23 cellular contexts compared by ENCODE assay signal in the genomic region with DNA sequence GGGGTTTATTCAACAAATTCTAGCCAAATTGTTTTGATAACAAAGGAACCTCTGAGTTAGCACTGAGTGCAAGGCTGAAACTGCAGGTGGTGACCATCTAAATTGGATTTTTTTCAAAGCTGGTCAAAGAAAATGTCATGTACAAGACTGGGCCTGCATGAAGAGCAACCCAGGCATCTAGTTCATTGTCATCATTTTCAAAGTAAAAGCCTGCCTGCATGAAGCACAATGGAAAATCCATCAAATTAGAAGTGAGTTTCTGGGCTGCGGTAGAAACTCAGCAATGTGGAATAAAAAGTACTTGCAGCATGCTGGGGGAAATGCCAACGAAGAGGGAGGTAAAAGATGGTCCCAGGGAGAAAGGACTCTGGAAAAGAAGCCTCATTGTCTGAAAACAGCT.
DNase-seq lines count a peak whose midpoint lies in the region; ATAC-seq, FAIRE-seq and TF ChIP-seq lines count a peak whose summit lies in the region.
"Had no signal": no experiment of that assay in that cellular context is flagged by ENCODE, and none has a peak within 500 bp of the region (broad histone marks: within the 10 kb centered on the region; RNA-seq: fewer than 3 reads in every experiment).

No MANE protein-coding gene starts in this region.

- H3K4me3 ChIP-seq in breast epithelium, result no peak overlapping the region
- no peak overlapping the region for H3K4me3 ChIP-seq in K562
- H3K4me3 ChIP-seq in gastroesophageal sphincter, result no peak overlapping the region
- H3K4me3 ChIP-seq in uterus, result no peak overlapping the region
- no peak overlapping the region for H3K4me3 ChIP-seq in upper lobe of right lung
- H3K4me3 ChIP-seq: MG63, PC-9 had no signal

- H3K36me3 Mint-ChIP-seq in MCF 10A (ENCODE audit: insufficient read depth, unreplicated experiment), result no peaks in the 10 kb centered on the region
- no peaks in the 10 kb centered on the region for H3K36me3 Mint-ChIP-seq in activated CD4-positive, alpha-beta T cell treated with anti-CD3 and anti-CD28 coated beads for 36 hours (ENCODE audit: low read depth)

- no peaks in the 10 kb centered on the region for H3K79me2 ChIP-seq in K562 (ENCODE audit: control insufficient read depth, insufficient read depth, low read length)

- 19% methylated on average over 2 of the region's 2 CpGs for WGBS in K562 (ENCODE audit: insufficient coverage, low coverage, missing lambda C conversion rate)
- WGBS in gastroesophageal sphincter (ENCODE audit: low coverage in 1 of 2), 2 donors, result 27 to 42% methylated on average over 2 of the region's 2 CpGs

- CTCF ChIA-PET in MCF 10A (lab: Yijun Ruan, JAX), result no interaction called here
- CTCF ChIA-PET in K562 (lab: Yijun Ruan, JAX; ENCODE audit: low intra/inter-chr PET ratio), result no interaction called here
- CTCF ChIA-PET in activated CD4-positive, alpha-beta T cell treated with anti-CD3 and anti-CD28 coated beads for 36 hours (lab: Charles Lee), result interaction anchor here (2.0 kb wide), 1 partner anchor 10 kb away, joined by 5 read pairs; no protein-coding TSS in a partner anchor

- DNase-seq in breast epithelium (ENCODE audit: low spot score in 2 of 2), result no peak
- DNase-seq in MCF 10A (ENCODE audit: unreplicated experiment), result no peak
- no peak for DNase-seq in K562 (ENCODE audit: extremely low read depth in 1 of 4, low spot score in 3 of 4)
- DNase-seq in uterus, result no peak
- DNase-seq in activated CD4-positive, alpha-beta T cell treated with anti-CD3 and anti-CD28 coated beads for 36 hours, result no peak
- DNase-seq in upper lobe of right lung, result no peak
- DNase-seq: DMS53, GDM1, Kasumi-1, MG63, NCI-H1048, NCI-H1436 treated with DMSO at 0.1 percent for 48 hours, NCI-H2029 treated with DMSO at 0.1 percent for 48 hours, NCI-H2171 treated with DMSO at 0.1 percent for 48 hours, NCI-H446 treated with DMSO at 0.1 percent for 48 hours, NCI-H526 treated with DMSO at 0.1 percent for 48 hours, PC-9, RPMI8226, SHP77 had no signal

- no peak for ATAC-seq in K562
- ATAC-seq in gastroesophageal sphincter, result no peak
- ATAC-seq in activated CD4-positive, alpha-beta T cell treated with anti-CD3 and anti-CD28 coated beads for 36 hours, result no peak
- no peak for ATAC-seq in upper lobe of right lung
- no peak for ATAC-seq in HG03139 (IDR thresholded peaks at IDR 0.05; ENCODE audit: unreplicated experiment)

- no peak overlapping the region for H3K4me3 Mint-ChIP-seq in MCF 10A (ENCODE audit: unreplicated experiment)
- H3K4me3 Mint-ChIP-seq in activated CD4-positive, alpha-beta T cell treated with anti-CD3 and anti-CD28 coated beads for 36 hours, result no peak overlapping the region

- BruUV-seq in MCF 10A (replicated peaks; lab: Mats Ljungman, UMichigan), result no TSS peak
- BruUV-seq in K562 (replicated peaks; lab: Mats Ljungman, UMichigan), result no TSS peak

- in situ Hi-C loops in K562 (cut with MboI), result no loop called here

- H3K27ac Mint-ChIP-seq in MCF 10A (ENCODE audit: low read depth, unreplicated experiment), result no peak overlapping the region
- H3K27ac Mint-ChIP-seq in activated CD4-positive, alpha-beta T cell treated with anti-CD3 and anti-CD28 coated beads for 36 hours, result no peak overlapping the region

- H3K4me1 ChIP-seq in breast epithelium (no peaks in the 10 kb centered on the region), K562 (replicated peaks in 1 of 2; ENCODE audit: control insufficient read depth in 2 of 2, insufficient read depth in 2 of 2, low read length in 2 of 2) (no peaks in the 10 kb centered on the region), gastroesophageal sphincter (peaks cover 0 to 56% (median 4%) of the 10 kb centered on the region in 3 donors), uterus (no peaks in the 10 kb centered on the region), upper lobe of right lung (no peaks in the 10 kb centered on the region)

- no peak overlapping the region for H3K4me2 ChIP-seq in K562 (ENCODE audit: insufficient read depth, low read length)
- H3K4me2 ChIP-seq: PC-9 had no signal

- H3K36me3 ChIP-seq in breast epithelium (no peaks in the 10 kb centered on the region), K562 (ENCODE audit: control insufficient read depth, insufficient read depth, low read length) (no peaks in the 10 kb centered on the region), gastroesophageal sphincter (no peaks in the 10 kb centered on the region), uterus (no peaks in the 10 kb centered on the region), upper lobe of right lung (no peaks in the 10 kb centered on the region)
- H3K36me3 ChIP-seq: MG63 had no signal

- no peaks in the 10 kb centered on the region for H3K9me1 ChIP-seq in K562 (ENCODE audit: control insufficient read depth, insufficient read depth, low read length)

- H3K4me1 Mint-ChIP-seq in MCF 10A (ENCODE audit: insufficient read depth, unreplicated experiment), result peaks cover 11% of the 10 kb centered on the region
- peaks cover 3% of the 10 kb centered on the region for H3K4me1 Mint-ChIP-seq in activated CD4-positive, alpha-beta T cell treated with anti-CD3 and anti-CD28 coated beads for 36 hours

- no peak for FAIRE-seq in K562 (lab: Jason Lieb, UNC)
- FAIRE-seq: GM18507 had no signal

- H3K9me3 Mint-ChIP-seq in MCF 10A (ENCODE audit: unreplicated experiment), result peaks cover 10% of the 10 kb centered on the region
- peaks cover 4% of the 10 kb centered on the region for H3K9me3 Mint-ChIP-seq in activated CD4-positive, alpha-beta T cell treated with anti-CD3 and anti-CD28 coated beads for 36 hours (ENCODE audit: low read depth)

- no peaks in the 10 kb centered on the region for H3K27me3 ChIP-seq in breast epithelium
- H3K27me3 ChIP-seq in K562 (ENCODE audit: control insufficient read depth in 2 of 2, insufficient read depth in 2 of 2, low read length in 2 of 2), result peaks cover 7 to 24% of the 10 kb centered on the region in 2 experiments; a peak in 4 of 5 replicates
- H3K27me3 ChIP-seq in gastroesophageal sphincter, result no peaks in the 10 kb centered on the region
- H3K27me3 ChIP-seq in uterus, result no peaks in the 10 kb centered on the region
- H3K27me3 ChIP-seq in upper lobe of right lung, result no peaks in the 10 kb centered on the region
- H3K27me3 ChIP-seq: MG63 had no signal

- POLR2A ChIA-PET in MCF 10A (lab: Yijun Ruan, JAX), result interaction anchor here (0.7 to 1.0 kb wide), 2 partner anchors 14 to 20 kb away, joined by 3 to 5 read pairs; no protein-coding TSS in a partner anchor
- POLR2A ChIA-PET in K562 (lab: Yijun Ruan, JAX), result interaction anchor here (0.6 kb wide), 1 partner anchor 56 kb away, joined by 3 read pairs; no protein-coding TSS in a partner anchor
- POLR2A ChIA-PET in activated CD4-positive, alpha-beta T cell treated with anti-CD3 and anti-CD28 coated beads for 36 hours (lab: Charles Lee), result no interaction called here

- H3K9ac ChIP-seq in K562 (ENCODE audit: insufficient read depth in 1 of 2, low read depth in 2 of 2, low read length in 2 of 2), result no peak overlapping the region

- no peak for TF ChIP-seq EP300 in K562 (IDR thresholded peaks at IDR 0.05; ENCODE audit: low read length)
- no peak for TF ChIP-seq EP300 in gastroesophageal sphincter (IDR thresholded peaks at IDR 0.05)

- no peak for TF ChIP-seq POLR2A in breast epithelium (IDR thresholded peaks at IDR 0.05)
- TF ChIP-seq POLR2A in K562 (conservative IDR thresholded peaks at IDR 0.05), result no peak
- TF ChIP-seq POLR2A in gastroesophageal sphincter (IDR thresholded peaks at IDR 0.05), result no peak
- TF ChIP-seq POLR2A in uterus (IDR thresholded peaks at IDR 0.05), result no peak

- no peak for TF ChIP-seq CTCF in breast epithelium (IDR thresholded peaks at IDR 0.05)
- TF ChIP-seq CTCF in MCF 10A (IDR thresholded peaks at IDR 0.05; ENCODE audit: unreplicated experiment), result no peak
- no peak for TF ChIP-seq CTCF in K562 (IDR thresholded peaks at IDR 0.05 in 2 of 3, conservative IDR thresholded peaks at IDR 0.05 in 1 of 3; ENCODE audit: insufficient read depth in 2 of 3, low read depth in 1 of 3, low read length in 3 of 3)
- TF ChIP-seq CTCF in gastroesophageal sphincter (IDR thresholded peaks at IDR 0.05), result no peak
- TF ChIP-seq CTCF in uterus (IDR thresholded peaks at IDR 0.05), result no peak
- no peak for TF ChIP-seq CTCF in upper lobe of right lung (IDR thresholded peaks at IDR 0.05)

- H4K20me1 ChIP-seq in K562 (replicated peaks; ENCODE audit: control insufficient read depth, insufficient read depth, low read length), result no peaks in the 10 kb centered on the region

- H3K27me3 Mint-ChIP-seq in MCF 10A (ENCODE audit: insufficient read depth, unreplicated experiment), result no peaks in the 10 kb centered on the region
- no peaks in the 10 kb centered on the region for H3K27me3 Mint-ChIP-seq in activated CD4-positive, alpha-beta T cell treated with anti-CD3 and anti-CD28 coated beads for 36 hours

- H3K27ac ChIP-seq in breast epithelium, result peak overlapping the region; percentile 20 to 42
- H3K27ac ChIP-seq in K562 (ENCODE audit: extremely low read depth, low read depth, low read length), result no peak overlapping the region
- H3K27ac ChIP-seq in gastroesophageal sphincter, result peak overlapping the region in 3 of 4 donors; percentile 3 to 62 (median 46)
- H3K27ac ChIP-seq in uterus, result peak overlapping the region; percentile 6 to 30
- no peak overlapping the region for H3K27ac ChIP-seq in upper lobe of right lung
- H3K27ac ChIP-seq: C4-2B, PC-9 had no signal

- no peaks in the 10 kb centered on the region for H3K9me3 ChIP-seq in breast epithelium
- no peaks in the 10 kb centered on the region for H3K9me3 ChIP-seq in K562 (replicated peaks; ENCODE audit: control insufficient read depth, insufficient read depth, low read depth, low read length)
- H3K9me3 ChIP-seq in gastroesophageal sphincter, result peaks cover 0 to 8% (median 0%) of the 10 kb centered on the region in 3 donors
- H3K9me3 ChIP-seq in uterus, result no peaks in the 10 kb centered on the region
- H3K9me3 ChIP-seq in upper lobe of right lung, result no peaks in the 10 kb centered on the region

- intact Hi-C loops in breast epithelium (cut with DNase I; ENCODE audit: low total_unique reads) (no loop called here), MCF 10A (cut with micrococcal nuclease) (no loop called here), K562 (cut with micrococcal nuclease) (no loop called here), uterus (cut with DNase I; ENCODE audit: low total_unique reads) (no loop called here), upper lobe of right lung (cut with DNase I) (no loop called here)
- intact Hi-C loops in activated CD4-positive, alpha-beta T cell treated with anti-CD3 and anti-CD28 coated beads for 36 hours (cut with DNase I, micrococcal nuclease), result no loop called here

- TF ChIP-seq RAD21 in K562 (CRISPR knock-in tag; conservative IDR thresholded peaks at IDR 0.05 in 1 of 2, IDR thresholded peaks at IDR 0.05 in 1 of 2), result no peak

- no peak overlapping the region for H2AFZ ChIP-seq in K562 (ENCODE audit: low read depth, low read length)
- H2AFZ ChIP-seq: PC-9 had no signal

TF ChIP-seq in K562, 482 proteins besides CTCF, POLR2A, EP300 and RAD21 (continues in another document):
- no peak for TF ChIP-seq ASH1L (IDR thresholded peaks at IDR 0.05; ENCODE audit: borderline replicate concordance, low read depth, partially characterized antibody)

Comparison
In these comparisons a context has a peak if more than half of its experiments do, and no peak if none do; other contexts are left out.
1. H3K27ac ChIP-seq: peak in breast epithelium (2 of 2), gastroesophageal sphincter (3 of 4) and uterus (2 of 2); none in K562 (single experiment) and upper lobe of right lung (single experiment).